8 cellular contexts compared by ENCODE assay signal in genomic region chr7:73519867-73520672, GRCh38. TPM values are rescaled to one million over a fixed set of nuclear protein-coding genes. Genes with fewer than 3 reads are reported as not detected.
A peak's percentile ranks its signal among the peaks of the same experiment; 100 is the strongest.
DNase-seq lines count a peak whose midpoint lies in the region; FAIRE-seq and TF ChIP-seq lines count a peak whose summit lies in the region.

No MANE protein-coding gene starts in this region.

- TF ChIP-seq CTCF in Caco-2 (IDR thresholded peaks at IDR 0.05; ENCODE audit: insufficient read depth in 1 of 2, low read depth in 1 of 2, low read length in 1 of 2, severe bottlenecking in 1 of 2, unreplicated experiment in 1 of 2): no peak
- TF ChIP-seq CTCF in OCI-LY1 (IDR thresholded peaks at IDR 0.05; ENCODE audit: low read length): no peak
- TF ChIP-seq CTCF in MCF 10A (IDR thresholded peaks at IDR 0.05; ENCODE audit: unreplicated experiment): no peak
- TF ChIP-seq CTCF in uterus (IDR thresholded peaks at IDR 0.05): no peak

- H3K79me2 ChIP-seq in OCI-LY1 (ENCODE audit: insufficient read depth, low read length): peaks cover 67% of the 10 kb centered on the region

- peaks cover 14% of the 10 kb centered on the region; the same call in 1 of the 2 replicates for H4K20me1 ChIP-seq in OCI-LY1 (ENCODE audit: insufficient read depth, low read length)

- H3K9me2 ChIP-seq in OCI-LY1 (ENCODE audit: low read depth, low read length): no peaks in the 10 kb centered on the region

- H3K4me3 ChIP-seq in Caco-2 (ENCODE audit: low read depth, low read length) (peak overlapping the region; percentile 77), OCI-LY1 (ENCODE audit: low read depth, low read length, poor library complexity, severe bottlenecking) (peak overlapping the region; percentile 81), mesodermal cell (ENCODE audit: extremely low read depth, insufficient read depth, low read length, poor library complexity, severe bottlenecking) (peak overlapping the region; percentile 89), uterus (peak overlapping the region; percentile 66 to 100)

- peak overlapping the region; percentile 98 for H3K27ac Mint-ChIP-seq in Caco-2 (ENCODE audit: unreplicated experiment)
- peak overlapping the region; percentile 91 for H3K27ac Mint-ChIP-seq in MCF 10A (ENCODE audit: low read depth, unreplicated experiment)

- H3K4me2 ChIP-seq in OCI-LY1 (ENCODE audit: low read length): peak overlapping the region; percentile 86

- no peaks in the 10 kb centered on the region for H3K27me3 ChIP-seq in Caco-2 (replicated peaks; ENCODE audit: control insufficient read depth, insufficient read depth, low read length)
- no peaks in the 10 kb centered on the region for H3K27me3 ChIP-seq in OCI-LY1 (ENCODE audit: insufficient read depth, low read length)
- H3K27me3 ChIP-seq in uterus: no peaks in the 10 kb centered on the region

- no peaks in the 10 kb centered on the region for H3F3A ChIP-seq in OCI-LY1 (ENCODE audit: insufficient read depth, low read length)

- no TSS peak for BruUV-seq in Caco-2 (replicated peaks; lab: Mats Ljungman, UMichigan)
- BruUV-seq in MCF 10A (replicated peaks; lab: Mats Ljungman, UMichigan): no TSS peak

- no peak for FAIRE-seq in H54 (lab: Jason Lieb, UNC)

- H3K36me3 Mint-ChIP-seq in Caco-2 (ENCODE audit: insufficient read depth, unreplicated experiment) (peaks cover 66% of the 10 kb centered on the region), MCF 10A (ENCODE audit: insufficient read depth, unreplicated experiment) (peaks cover 45% of the 10 kb centered on the region)

- CTCF ChIA-PET in Caco-2 (lab: Charles Lee): interaction anchor here (0.7 to 0.9 kb wide), 2 partner anchors 49 to 89 kb away, joined by 3 to 9 read pairs; no protein-coding TSS in a partner anchor
- CTCF ChIA-PET in MCF 10A (lab: Yijun Ruan, JAX): no interaction called here

- DNase-seq in Caco-2 (no peak), MCF 10A (ENCODE audit: unreplicated experiment) (peak; percentile 17), uterus (no peak), NCI-H774 (lab: John Stamatoyannopoulos, UW) (no peak), H54 (ENCODE audit: insufficient read length, low spot score) (no peak), cerebellum (ENCODE audit: low spot score) (no peak)

- peaks cover 5% of the 10 kb centered on the region; the same call in 1 of the 2 replicates for H3K36me3 ChIP-seq in Caco-2 (ENCODE audit: control insufficient read depth, insufficient read depth, low read length)
- H3K36me3 ChIP-seq in OCI-LY1 (ENCODE audit: insufficient read depth, low read length): peaks cover 56% of the 10 kb centered on the region
- H3K36me3 ChIP-seq in mesodermal cell (ENCODE audit: control insufficient read depth, insufficient read depth, low read length): peaks cover 53% of the 10 kb centered on the region
- H3K36me3 ChIP-seq in uterus: no peaks in the 10 kb centered on the region

- H3K4me1 Mint-ChIP-seq in Caco-2 (ENCODE audit: low read depth, unreplicated experiment) (peaks cover 18% of the 10 kb centered on the region), MCF 10A (ENCODE audit: insufficient read depth, unreplicated experiment) (peaks cover 17% of the 10 kb centered on the region)

- H3K4me1 ChIP-seq in Caco-2 (peaks cover 18% of the 10 kb centered on the region), OCI-LY1 (ENCODE audit: insufficient read depth, low read length, severe bottlenecking) (peaks cover 51% of the 10 kb centered on the region), mesodermal cell (ENCODE audit: control insufficient read depth, insufficient read depth, low read length, poor library complexity, severe bottlenecking) (peaks cover 4% of the 10 kb centered on the region), uterus (peaks cover 0 to 20% of the 10 kb centered on the region in 2 donors)

- H3K9me3 Mint-ChIP-seq in Caco-2 (ENCODE audit: unreplicated experiment) (no peaks in the 10 kb centered on the region), MCF 10A (ENCODE audit: unreplicated experiment) (no peaks in the 10 kb centered on the region)

- H3K27me3 Mint-ChIP-seq in Caco-2 (ENCODE audit: insufficient read depth, unreplicated experiment) (no peaks in the 10 kb centered on the region), MCF 10A (ENCODE audit: insufficient read depth, unreplicated experiment) (no peaks in the 10 kb centered on the region)

- H2AFZ ChIP-seq in OCI-LY1 (ENCODE audit: low read length): no peak overlapping the region

- POLR2A ChIA-PET in Caco-2 (lab: Charles Lee): interaction anchor here (0.5 to 2.8 kb wide), 3 partner anchors 36 to 164 kb away, joined by 3 to 24 read pairs (median 5); partner anchors contain the start of gene BCL7B
- POLR2A ChIA-PET in MCF 10A (lab: Yijun Ruan, JAX): interaction anchor here (0.6 to 5.1 kb wide), 12 partner anchors 9 to 218 kb away, joined by 3 to 57 read pairs (median 5); partner anchors contain the start of genes ABHD11, BCL7B and TBL2

- WGBS in mesodermal cell (ENCODE audit: insufficient coverage in 2 of 2), 2 experiments: 80 to 88% methylated on average over 12 to 14 of the region's 18 CpGs

- H3K9ac ChIP-seq in OCI-LY1 (ENCODE audit: low read length): peak overlapping the region; percentile 94

- no peak for TF ChIP-seq POLR2A in uterus (IDR thresholded peaks at IDR 0.05)
- TF ChIP-seq POLR2A in H54 (IDR thresholded peaks at IDR 0.05; ENCODE audit: low read depth, low read length): no peak

- intact Hi-C loops in Caco-2 (cut with micrococcal nuclease; ENCODE audit: unreplicated experiment): loop anchor here (5.0 kb wide), 1 partner anchor 147 kb away; the partner anchor contains the start of gene VPS37D
- intact Hi-C loops in MCF 10A (cut with micrococcal nuclease): loop anchor here (2.0 kb wide), 1 partner anchor 215 kb away; no protein-coding TSS in a partner anchor
- intact Hi-C loops in uterus (cut with DNase I; ENCODE audit: low total_unique reads): loop anchor here (10.0 kb wide), 1 partner anchor 55 kb away; the partner anchor contains the start of gene TBL2

- peak overlapping the region; percentile 93 for H3K4me3 Mint-ChIP-seq in Caco-2 (ENCODE audit: unreplicated experiment)
- peak overlapping the region; percentile 91 for H3K4me3 Mint-ChIP-seq in MCF 10A (ENCODE audit: unreplicated experiment)

- H3K27ac ChIP-seq in OCI-LY1 (ENCODE audit: low read depth, low read length, poor library complexity, severe bottlenecking): peak overlapping the region; percentile 86
- no peak overlapping the region for H3K27ac ChIP-seq in mesodermal cell (ENCODE audit: low read depth, low read length, severe bottlenecking)
- H3K27ac ChIP-seq in uterus: peak overlapping the region; percentile 91 to 97

- H3K9me3 ChIP-seq in Caco-2: no peaks in the 10 kb centered on the region
- no peaks in the 10 kb centered on the region for H3K9me3 ChIP-seq in OCI-LY1 (ENCODE audit: low read length)
- H3K9me3 ChIP-seq in mesodermal cell (ENCODE audit: control insufficient read depth, low read length): no peaks in the 10 kb centered on the region
- H3K9me3 ChIP-seq in uterus: no peaks in the 10 kb centered on the region

RNA-seq across cellular contexts. Expression of gene BAZ1B, which starts 2.0 kb away (rescaled TPM):
- total RNA-seq in Caco-2 (2022) (85.2 and 85.7 TPM in 2 replicates), MCF 10A (2022) (84.0 and 86.7 TPM in 2 replicates), uterus (10 to 100 TPM; 29.5 to 79.5 (median 59.8) TPM), cerebellum (43.6 TPM)
- polyA plus RNA-seq in mesodermal cell (2013, experiment 1 of 2): 46.9 TPM
- polyA plus RNA-seq in mesodermal cell (2013, experiment 2 of 2): 50.9 TPM

RNA-seq across cellular contexts. Expression of gene BCL7B, which starts 37.4 kb away (rescaled TPM):
- total RNA-seq in Caco-2 (2022) (74.5 and 74.6 TPM in 2 replicates), MCF 10A (2022) (66.5 and 73.3 TPM in 2 replicates), uterus (10 to 100 TPM; 13.8 to 63.5 (median 43.7) TPM), cerebellum (8.9 TPM)
- polyA plus RNA-seq in mesodermal cell (2013, experiment 1 of 2): 33.3 TPM
- polyA plus RNA-seq in mesodermal cell (2013, experiment 2 of 2): 22.8 TPM

RNA-seq across cellular contexts. Expression of gene TBL2, which starts 58.3 kb away (rescaled TPM):
- total RNA-seq in Caco-2 (2022) (74.8 and 76.8 TPM in 2 replicates), MCF 10A (2022) (44.0 and 47.0 TPM in 2 replicates), uterus (100 to 1,000 TPM in 1 of 4 donors, 10 to 100 TPM in 3; 21.5 to 106 (median 50.9) TPM), cerebellum (22.8 TPM)
- polyA plus RNA-seq in mesodermal cell (2013, experiment 1 of 2): 48.8 TPM
- polyA plus RNA-seq in mesodermal cell (2013, experiment 2 of 2): 47.6 TPM
